In the genomic region with DNA sequence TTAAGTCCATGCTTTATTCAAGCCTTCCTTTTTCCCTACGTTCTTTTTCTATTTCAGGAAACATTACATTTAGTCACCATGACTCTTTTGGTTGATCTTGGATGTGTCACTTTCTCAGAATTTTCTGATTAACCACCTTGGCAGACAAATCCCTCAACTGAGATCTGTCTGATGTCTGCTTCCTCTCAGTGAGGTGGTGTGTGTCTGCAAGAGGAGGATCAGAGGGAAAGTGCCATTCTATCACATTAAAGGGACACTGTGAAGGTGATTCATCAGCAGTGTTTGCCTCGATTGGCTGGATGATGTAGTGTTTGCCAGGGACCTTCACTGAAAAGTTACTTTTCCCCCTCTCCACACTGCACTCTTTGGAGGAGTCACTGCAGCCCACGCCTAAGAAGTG, we compare ENCODE assay signal across 11 cellular contexts. TPM values are rescaled to one million over a fixed set of nuclear protein-coding genes. Genes with fewer than 3 reads are reported as not detected.
DNase-seq lines count a peak whose midpoint lies in the region; ATAC-seq and TF ChIP-seq lines count a peak whose summit lies in the region.
"Had no signal": no experiment of that assay in that cellular context is flagged by ENCODE, and none has a peak within 500 bp of the region (broad histone marks: within the 10 kb centered on the region; RNA-seq: fewer than 3 reads in every experiment).

No MANE protein-coding gene starts in this region.

- H3K36me3 Mint-ChIP-seq in activated CD8-positive, alpha-beta T cell treated with anti-CD3 and anti-CD28 coated beads for 36 hours (ENCODE audit: low read depth) = no peaks in the 10 kb centered on the region
- peaks cover 1% of the 10 kb centered on the region for H3K36me3 Mint-ChIP-seq in activated CD8-positive, alpha-beta T cell treated with anti-CD3 and anti-CD28 coated beads, Interleukin-2, amount 10 ng/mL, durations not matched to agents 7 days and 5 days (ENCODE audit: low read depth)
- peaks cover 12% of the 10 kb centered on the region for H3K36me3 Mint-ChIP-seq in central memory CD8-positive, alpha-beta T cell (ENCODE audit: insufficient read depth)
- peaks cover 20% of the 10 kb centered on the region for H3K36me3 Mint-ChIP-seq in stimulated activated effector memory CD8-positive, alpha-beta T cell treated with anti-CD3 and anti-CD28 coated beads, Interleukin-12 subunit alpha, Interleukin-12 subunit beta, amount 100 ng/mL, for 72 hours
- peaks cover 4% of the 10 kb centered on the region for H3K36me3 Mint-ChIP-seq in mesothelial cell of epicardium

- H3K27me3 Mint-ChIP-seq in activated CD8-positive, alpha-beta T cell treated with anti-CD3 and anti-CD28 coated beads for 36 hours = peaks cover 24% of the 10 kb centered on the region
- peaks cover 26% of the 10 kb centered on the region for H3K27me3 Mint-ChIP-seq in activated CD8-positive, alpha-beta T cell treated with anti-CD3 and anti-CD28 coated beads, Interleukin-2, amount 10 ng/mL, durations not matched to agents 7 days and 5 days (ENCODE audit: low read depth)
- peaks cover 26% of the 10 kb centered on the region for H3K27me3 Mint-ChIP-seq in central memory CD8-positive, alpha-beta T cell
- peaks cover 20% of the 10 kb centered on the region for H3K27me3 Mint-ChIP-seq in mesothelial cell of epicardium (ENCODE audit: low read depth)

- CTCF ChIA-PET in activated CD8-positive, alpha-beta T cell treated with anti-CD3 and anti-CD28 coated beads for 36 hours (lab: Charles Lee) = interaction anchor here (0.6 kb wide), 1 partner anchor 29 kb away, joined by 4 read pairs; no protein-coding TSS in a partner anchor
- CTCF ChIA-PET in activated CD8-positive, alpha-beta T cell treated with anti-CD3 and anti-CD28 coated beads, Interleukin-2, amount 10 ng/mL, durations not matched to agents 7 days and 5 days (lab: Charles Lee) = interaction anchor here (1.0 kb wide), 1 partner anchor 63 kb away, joined by 3 read pairs; no protein-coding TSS in a partner anchor

- TF ChIP-seq CTCF in activated CD8-positive, alpha-beta T cell treated with anti-CD3 and anti-CD28 coated beads for 36 hours (IDR thresholded peaks at IDR 0.05) = no peak
- TF ChIP-seq CTCF in mesothelial cell of epicardium (IDR thresholded peaks at IDR 0.05; ENCODE audit: unreplicated experiment) = no peak

- in situ Hi-C loops in KBM-7 (cut with MboI; ENCODE audit: low pct_unique_long_range_greater_than_20kb, low sequenced_read_pairs) = no loop called here

- H3K4me3 Mint-ChIP-seq in activated CD8-positive, alpha-beta T cell treated with anti-CD3 and anti-CD28 coated beads for 36 hours = no peak overlapping the region
- H3K4me3 Mint-ChIP-seq in activated CD8-positive, alpha-beta T cell treated with anti-CD3 and anti-CD28 coated beads, Interleukin-2, amount 10 ng/mL, durations not matched to agents 7 days and 5 days = no peak overlapping the region
- no peak overlapping the region for H3K4me3 Mint-ChIP-seq in central memory CD8-positive, alpha-beta T cell
- H3K4me3 Mint-ChIP-seq in stimulated activated effector memory CD8-positive, alpha-beta T cell treated with anti-CD3 and anti-CD28 coated beads, Interleukin-12 subunit alpha, Interleukin-12 subunit beta, amount 100 ng/mL, for 72 hours = no peak overlapping the region
- no peak overlapping the region for H3K4me3 Mint-ChIP-seq in mesothelial cell of epicardium

- H3K27ac Mint-ChIP-seq in activated CD8-positive, alpha-beta T cell treated with anti-CD3 and anti-CD28 coated beads for 36 hours = no peak overlapping the region
- no peak overlapping the region for H3K27ac Mint-ChIP-seq in activated CD8-positive, alpha-beta T cell treated with anti-CD3 and anti-CD28 coated beads, Interleukin-2, amount 10 ng/mL, durations not matched to agents 7 days and 5 days
- H3K27ac Mint-ChIP-seq in central memory CD8-positive, alpha-beta T cell (ENCODE audit: low read depth) = peak overlapping the region; percentile 32
- H3K27ac Mint-ChIP-seq in stimulated activated effector memory CD8-positive, alpha-beta T cell treated with anti-CD3 and anti-CD28 coated beads, Interleukin-12 subunit alpha, Interleukin-12 subunit beta, amount 100 ng/mL, for 72 hours = peak overlapping the region; percentile 26
- H3K27ac Mint-ChIP-seq in mesothelial cell of epicardium = no peak overlapping the region

- POLR2A ChIA-PET in activated CD8-positive, alpha-beta T cell treated with anti-CD3 and anti-CD28 coated beads for 36 hours (lab: Charles Lee) = interaction anchor here (1.0 kb wide), 1 partner anchor 39 kb away, joined by 3 read pairs; no protein-coding TSS in a partner anchor
- POLR2A ChIA-PET in activated CD8-positive, alpha-beta T cell treated with anti-CD3 and anti-CD28 coated beads, Interleukin-2, amount 10 ng/mL, durations not matched to agents 7 days and 5 days (lab: Charles Lee) = no interaction called here

- peak; percentile 90 for ATAC-seq in activated CD8-positive, alpha-beta T cell treated with anti-CD3 and anti-CD28 coated beads for 36 hours
- no peak for ATAC-seq in activated CD8-positive, alpha-beta T cell treated with anti-CD3 and anti-CD28 coated beads, Interleukin-2, amount 10 ng/mL, durations not matched to agents 7 days and 5 days
- ATAC-seq in central memory CD8-positive, alpha-beta T cell (replicated peaks; ENCODE audit: extremely low read depth, poor library complexity, severe bottlenecking) = peak; percentile 32
- peak; percentile 84 for ATAC-seq in stimulated activated effector memory CD8-positive, alpha-beta T cell treated with anti-CD3 and anti-CD28 coated beads, Interleukin-12 subunit alpha, Interleukin-12 subunit beta, amount 100 ng/mL, for 72 hours
- ATAC-seq in GM18873 (IDR thresholded peaks at IDR 0.05; ENCODE audit: low FRiP score, unreplicated experiment) = no peak
- no peak for ATAC-seq in GM21528 (IDR thresholded peaks at IDR 0.05; ENCODE audit: low FRiP score, unreplicated experiment)
- ATAC-seq: body of pancreas had no signal

- peak; percentile 47 for DNase-seq in activated CD8-positive, alpha-beta T cell treated with anti-CD3 and anti-CD28 coated beads for 36 hours
- DNase-seq in activated CD8-positive, alpha-beta T cell treated with anti-CD3 and anti-CD28 coated beads, Interleukin-2, amount 10 ng/mL, durations not matched to agents 7 days and 5 days = no peak
- DNase-seq in KBM-7 = peak; percentile 11
- no peak for DNase-seq in central memory CD8-positive, alpha-beta T cell (ENCODE audit: low spot score in 2 of 2)
- no peak for DNase-seq in stimulated activated effector memory CD8-positive, alpha-beta T cell treated with anti-CD3 and anti-CD28 coated beads, Interleukin-12 subunit alpha, Interleukin-12 subunit beta, amount 100 ng/mL, for 72 hours (ENCODE audit: low spot score in 2 of 2)
- DNase-seq in mesothelial cell of epicardium (ENCODE audit: low spot score in 2 of 2, unreplicated experiment in 2 of 2) = no peak
- DNase-seq: AML-193, body of pancreas had no signal

- H3K4me1 Mint-ChIP-seq in activated CD8-positive, alpha-beta T cell treated with anti-CD3 and anti-CD28 coated beads for 36 hours (ENCODE audit: low read depth) = peaks cover 29% of the 10 kb centered on the region
- H3K4me1 Mint-ChIP-seq in activated CD8-positive, alpha-beta T cell treated with anti-CD3 and anti-CD28 coated beads, Interleukin-2, amount 10 ng/mL, durations not matched to agents 7 days and 5 days (ENCODE audit: low read depth) = peaks cover 13% of the 10 kb centered on the region
- peaks cover 17% of the 10 kb centered on the region for H3K4me1 Mint-ChIP-seq in central memory CD8-positive, alpha-beta T cell
- H3K4me1 Mint-ChIP-seq in stimulated activated effector memory CD8-positive, alpha-beta T cell treated with anti-CD3 and anti-CD28 coated beads, Interleukin-12 subunit alpha, Interleukin-12 subunit beta, amount 100 ng/mL, for 72 hours = peaks cover 27% of the 10 kb centered on the region
- peaks cover 12% of the 10 kb centered on the region for H3K4me1 Mint-ChIP-seq in mesothelial cell of epicardium

- no peaks in the 10 kb centered on the region for H3K9me3 Mint-ChIP-seq in activated CD8-positive, alpha-beta T cell treated with anti-CD3 and anti-CD28 coated beads for 36 hours
- H3K9me3 Mint-ChIP-seq in activated CD8-positive, alpha-beta T cell treated with anti-CD3 and anti-CD28 coated beads, Interleukin-2, amount 10 ng/mL, durations not matched to agents 7 days and 5 days (ENCODE audit: insufficient read depth) = no peaks in the 10 kb centered on the region
- H3K9me3 Mint-ChIP-seq in central memory CD8-positive, alpha-beta T cell = no peaks in the 10 kb centered on the region
- no peaks in the 10 kb centered on the region for H3K9me3 Mint-ChIP-seq in stimulated activated effector memory CD8-positive, alpha-beta T cell treated with anti-CD3 and anti-CD28 coated beads, Interleukin-12 subunit alpha, Interleukin-12 subunit beta, amount 100 ng/mL, for 72 hours
- H3K9me3 Mint-ChIP-seq in mesothelial cell of epicardium = no peaks in the 10 kb centered on the region

- intact Hi-C loops in activated CD8-positive, alpha-beta T cell treated with anti-CD3 and anti-CD28 coated beads for 36 hours (cut with micrococcal nuclease) = no loop called here

RNA-seq across cellular contexts. Expression of gene CCNP, which starts 3.0 kb away (rescaled TPM):
- not detected for total RNA-seq in activated CD8-positive, alpha-beta T cell treated with anti-CD3 and anti-CD28 coated beads for 36 hours
- under 1 TPM; 0.39 to 0.68 TPM for total RNA-seq in activated CD8-positive, alpha-beta T cell treated with anti-CD3 and anti-CD28 coated beads, Interleukin-2, amount 10 ng/mL, durations not matched to agents 7 days and 5 days
- 0.98 to 1.8 TPM (median 1.0 TPM) in 3 replicates for total RNA-seq in mesothelial cell of epicardium
- total RNA-seq: body of pancreas had no signal

RNA-seq across cellular contexts. Expression of gene TTC9B, which starts 11.3 kb away (rescaled TPM):
- not detected for total RNA-seq in activated CD8-positive, alpha-beta T cell treated with anti-CD3 and anti-CD28 coated beads for 36 hours
- not detected for total RNA-seq in activated CD8-positive, alpha-beta T cell treated with anti-CD3 and anti-CD28 coated beads, Interleukin-2, amount 10 ng/mL, durations not matched to agents 7 days and 5 days
- total RNA-seq in mesothelial cell of epicardium = not detected in 3 replicates
- total RNA-seq: body of pancreas, NCI-H460 had no signal

RNA-seq across cellular contexts. Expression of gene MAP3K10, which starts 38.3 kb away (rescaled TPM):
- total RNA-seq in activated CD8-positive, alpha-beta T cell treated with anti-CD3 and anti-CD28 coated beads for 36 hours = 10 to 100 TPM; 11.3 to 12.6 TPM
- total RNA-seq in activated CD8-positive, alpha-beta T cell treated with anti-CD3 and anti-CD28 coated beads, Interleukin-2, amount 10 ng/mL, durations not matched to agents 7 days and 5 days = 10 to 100 TPM; 16.2 to 18.4 TPM
- 30.7 to 32.7 TPM (median 31.4 TPM) in 3 replicates for total RNA-seq in mesothelial cell of epicardium

RNA-seq across cellular contexts. Expression of gene AKT2, which starts 55.7 kb away (rescaled TPM):
- total RNA-seq in activated CD8-positive, alpha-beta T cell treated with anti-CD3 and anti-CD28 coated beads for 36 hours = 100 to 1,000 TPM; 139 to 144 TPM
- total RNA-seq in activated CD8-positive, alpha-beta T cell treated with anti-CD3 and anti-CD28 coated beads, Interleukin-2, amount 10 ng/mL, durations not matched to agents 7 days and 5 days = 100 to 1,000 TPM; 137 to 139 TPM
- 192 to 200 TPM (median 194 TPM) in 3 replicates for total RNA-seq in mesothelial cell of epicardium

Comparison
In these comparisons a context has a peak if more than half of its experiments do, and no peak if none do; other contexts are left out.
1. ATAC-seq: peak in activated CD8-positive, alpha-beta T cell treated with anti-CD3 and anti-CD28 coated beads for 36 hours (single experiment), central memory CD8-positive, alpha-beta T cell (single experiment) and stimulated activated effector memory CD8-positive, alpha-beta T cell treated with anti-CD3 and anti-CD28 coated beads, Interleukin-12 subunit alpha, Interleukin-12 subunit beta, amount 100 ng/mL, for 72 hours (single experiment); none in activated CD8-positive, alpha-beta T cell treated with anti-CD3 and anti-CD28 coated beads, Interleukin-2, amount 10 ng/mL, durations not matched to agents 7 days and 5 days (single experiment), GM18873 (single experiment) and GM21528 (single experiment).
2. DNase-seq: peak in activated CD8-positive, alpha-beta T cell treated with anti-CD3 and anti-CD28 coated beads for 36 hours (single experiment) and KBM-7 (single experiment); none in activated CD8-positive, alpha-beta T cell treated with anti-CD3 and anti-CD28 coated beads, Interleukin-2, amount 10 ng/mL, durations not matched to agents 7 days and 5 days (single experiment), central memory CD8-positive, alpha-beta T cell (0 of 2), stimulated activated effector memory CD8-positive, alpha-beta T cell treated with anti-CD3 and anti-CD28 coated beads, Interleukin-12 subunit alpha, Interleukin-12 subunit beta, amount 100 ng/mL, for 72 hours (0 of 2) and mesothelial cell of epicardium (0 of 2).
3. H3K27ac Mint-ChIP-seq: peak in central memory CD8-positive, alpha-beta T cell (single experiment) and stimulated activated effector memory CD8-positive, alpha-beta T cell treated with anti-CD3 and anti-CD28 coated beads, Interleukin-12 subunit alpha, Interleukin-12 subunit beta, amount 100 ng/mL, for 72 hours (single experiment); none in activated CD8-positive, alpha-beta T cell treated with anti-CD3 and anti-CD28 coated beads for 36 hours (single experiment), activated CD8-positive, alpha-beta T cell treated with anti-CD3 and anti-CD28 coated beads, Interleukin-2, amount 10 ng/mL, durations not matched to agents 7 days and 5 days (single experiment) and mesothelial cell of epicardium (single experiment).